Comparison of ENCODE assay signal across 8 cellular contexts in genomic region chr3:39407773-39408492, GRCh38. TPM values are rescaled to one million over a fixed set of nuclear protein-coding genes. Genes with fewer than 3 reads are reported as not detected.
DNase-seq lines count a peak whose midpoint lies in the region; ATAC-seq and TF ChIP-seq lines count a peak whose summit lies in the region.

No MANE protein-coding gene starts in this region.

- in situ Hi-C loops in brain microvascular endothelial cell (cut with HindIII; ENCODE audit: low pct_ligation_motif_present, low sequenced_read_pairs): no loop called here

- H3K4me1 ChIP-seq in mesenchymal stem cell (ENCODE audit: control insufficient read depth, insufficient read depth, low read depth, low read length): peaks cover 13% of the 10 kb centered on the region

- H3K4me2 ChIP-seq in mesenchymal stem cell (ENCODE audit: low read length, poor library complexity, severe bottlenecking): peak overlapping the region; percentile 79

- H3K4me3 ChIP-seq in AG04449 (ENCODE audit: low read depth, low read length): peak overlapping the region; percentile 89
- H3K4me3 ChIP-seq in brain microvascular endothelial cell (ENCODE audit: low read depth, low read length): peak overlapping the region; percentile 90
- H3K4me3 ChIP-seq in mesenchymal stem cell (ENCODE audit: insufficient read depth in 1 of 2, low read depth in 1 of 2, low read length in 2 of 2): peak overlapping the region in 1 of 2 experiments; percentile 96

- H4K8ac ChIP-seq in mesenchymal stem cell (ENCODE audit: low read length): no peak overlapping the region

- no peak overlapping the region for H2AFZ ChIP-seq in mesenchymal stem cell (ENCODE audit: low read depth, low read length)

- peak overlapping the region; percentile 97 for H3K27ac Mint-ChIP-seq in HFFc6

- H3K27ac ChIP-seq in brain microvascular endothelial cell (peak overlapping the region; percentile 72), mesenchymal stem cell (ENCODE audit: low read length, poor library complexity, severe bottlenecking) (peak overlapping the region; percentile 34)

- WGBS in mesenchymal stem cell: 76% methylated on average over 4 of the region's 6 CpGs

- no peak overlapping the region for H2AK5ac ChIP-seq in mesenchymal stem cell (ENCODE audit: low read length, severe bottlenecking)

- no peaks in the 10 kb centered on the region for H3K27me3 ChIP-seq in brain microvascular endothelial cell (replicated peaks)
- no peaks in the 10 kb centered on the region for H3K27me3 ChIP-seq in mesenchymal stem cell (ENCODE audit: control insufficient read depth in 1 of 2, insufficient read depth in 1 of 2, low read length in 2 of 2)

- H3K9me3 Mint-ChIP-seq in HFFc6: no peaks in the 10 kb centered on the region

- peaks cover 63% of the 10 kb centered on the region for H3K4me1 Mint-ChIP-seq in HFFc6 (ENCODE audit: low read depth)

- H3K36me3 ChIP-seq in brain microvascular endothelial cell (replicated peaks) (peaks cover 55% of the 10 kb centered on the region), mesenchymal stem cell (ENCODE audit: control insufficient read depth in 1 of 2, insufficient read depth in 2 of 2, low read depth in 1 of 2, low read length in 2 of 2) (peaks cover 33 to 53% of the 10 kb centered on the region in 2 experiments)

- DNase-seq in AG04449 (ENCODE audit: low read depth, low spot score): no peak
- DNase-seq in HFFc6: no peak
- no peak for DNase-seq in brain microvascular endothelial cell
- DNase-seq in mesenchymal stem cell: peak; percentile 21
- DNase-seq in SKM-1 (lab: John Stamatoyannopoulos, UW; ENCODE audit: unreplicated experiment): no peak
- DNase-seq in NCI-H446 treated with DMSO at 0.1 percent for 48 hours (lab: John Stamatoyannopoulos, UW): no peak
- no peak for DNase-seq in SHP77 (lab: John Stamatoyannopoulos, UW)

- H3K9me3 ChIP-seq in mesenchymal stem cell (ENCODE audit: control insufficient read depth, low read length): no peaks in the 10 kb centered on the region

- peak overlapping the region; percentile 99 for H3K9ac ChIP-seq in mesenchymal stem cell (ENCODE audit: low read length)

- no peak overlapping the region for H3K23ac ChIP-seq in mesenchymal stem cell (ENCODE audit: low read length in 2 of 2)

- H2BK5ac ChIP-seq in mesenchymal stem cell (ENCODE audit: low read depth, low read length, poor library complexity, severe bottlenecking): peak overlapping the region; percentile 5

- no peak overlapping the region for H4K91ac ChIP-seq in mesenchymal stem cell (ENCODE audit: low read length)

- H3K4ac ChIP-seq in mesenchymal stem cell (ENCODE audit: low read depth in 1 of 2, low read length in 2 of 2): peak overlapping the region in 1 of 2 experiments; percentile 51

- peak overlapping the region; percentile 97 for H3K4me3 Mint-ChIP-seq in HFFc6

- no peak overlapping the region for H3K14ac ChIP-seq in mesenchymal stem cell (ENCODE audit: low read length in 2 of 2)

- ATAC-seq in GM19467 (IDR thresholded peaks at IDR 0.05; ENCODE audit: unreplicated experiment): no peak

- no peak for TF ChIP-seq CTCF in AG04449 (IDR thresholded peaks at IDR 0.05; ENCODE audit: insufficient read depth, low read length, missing control alignments)
- no peak for TF ChIP-seq CTCF in HFFc6 (IDR thresholded peaks at IDR 0.05)
- no peak for TF ChIP-seq CTCF in brain microvascular endothelial cell (IDR thresholded peaks at IDR 0.05; ENCODE audit: low read depth, low read length, missing control alignments)

- CTCF ChIA-PET in AG04449 (lab: Yijun Ruan, JAX): interaction anchor here (1.1 to 4.9 kb wide), 4 partner anchors 9 to 281 kb away, joined by 3 to 33 read pairs (median 6); no protein-coding TSS in a partner anchor

- H3K36me3 Mint-ChIP-seq in HFFc6 (ENCODE audit: low read depth): peaks cover 56% of the 10 kb centered on the region

- H2BK15ac ChIP-seq in mesenchymal stem cell (ENCODE audit: low read depth, poor library complexity, severe bottlenecking): no peak overlapping the region

- H3K79me1 ChIP-seq in mesenchymal stem cell (replicated peaks; ENCODE audit: low read length, poor library complexity, severe bottlenecking): peaks cover 15% of the 10 kb centered on the region

- POLR2A ChIA-PET in AG04449 (lab: Yijun Ruan, JAX): interaction anchor here (0.7 to 1.3 kb wide), 2 partner anchors 18 to 90 kb away, joined by 3 to 4 read pairs; no protein-coding TSS in a partner anchor

- H3K18ac ChIP-seq in mesenchymal stem cell (ENCODE audit: low read depth in 1 of 2, low read length in 2 of 2): no peak overlapping the region

- H3K27me3 Mint-ChIP-seq in HFFc6 (ENCODE audit: insufficient read depth): peaks cover 10% of the 10 kb centered on the region

- H2BK12ac ChIP-seq in mesenchymal stem cell (ENCODE audit: low read length in 2 of 2): no peak overlapping the region

- H2BK120ac ChIP-seq in mesenchymal stem cell (ENCODE audit: low read depth, low read length): no peak overlapping the region

RNA-seq across cellular contexts. Expression of gene RPSA, which starts 1.4 kb away (rescaled TPM):
- 1,000 to 10,000 TPM; 1,595 to 1,900 (median 1,723) TPM for total RNA-seq in HFFc6 (2021; fragmentation: NEBNext Ultra II Directional; extraction: Animal tissue kit (Norgen Biotek cat#: 25700))
- polyA plus RNA-seq in mesenchymal stem cell (2013, experiment 1 of 2): 1,855 TPM
- polyA plus RNA-seq in mesenchymal stem cell (2013, experiment 2 of 2): 1,954 TPM

RNA-seq across cellular contexts. Expression of gene SLC25A38, which starts 24.8 kb away (rescaled TPM):
- 10 to 100 TPM; 24.8 to 32.4 (median 27.9) TPM for total RNA-seq in HFFc6 (2021; fragmentation: NEBNext Ultra II Directional; extraction: Animal tissue kit (Norgen Biotek cat#: 25700))
- 29.8 TPM for polyA plus RNA-seq in mesenchymal stem cell (2013, experiment 1 of 2)
- 29.6 TPM for polyA plus RNA-seq in mesenchymal stem cell (2013, experiment 2 of 2)

RNA-seq across cellular contexts. Expression of gene MOBP, which starts 59.5 kb away (rescaled TPM):
- not detected for total RNA-seq in HFFc6 (2021; fragmentation: NEBNext Ultra II Directional; extraction: Animal tissue kit (Norgen Biotek cat#: 25700))
- under 0.01 TPM for polyA plus RNA-seq in mesenchymal stem cell (2013, experiment 1 of 2)
- polyA plus RNA-seq in mesenchymal stem cell (2013, experiment 2 of 2): not detected
